Comparison of ENCODE assay signal across 1 cellular context in genomic region chr18:12779043-12779442, GRCh38.
TF ChIP-seq lines count a peak whose summit lies in the region.

No MANE protein-coding gene starts in this region.

TF ChIP-seq in GM23338, 12 proteins besides CTCF, POLR2A, EP300 and RAD21 (continued from another document):
- TF ChIP-seq ZNF462 (CRISPR knock-in tag; IDR thresholded peaks at IDR 0.05) (no peak), EZH2 (IDR thresholded peaks at IDR 0.05; ENCODE audit: low read depth, unreplicated experiment) (no peak), ZNF114 (CRISPR knock-in tag; IDR thresholded peaks at IDR 0.05) (no peak), REST (IDR thresholded peaks at IDR 0.05; ENCODE audit: unreplicated experiment) (no peak), STAT1 (IDR thresholded peaks at IDR 0.05; ENCODE audit: unreplicated experiment) (no peak), EZH2phosphoT487 (IDR thresholded peaks at IDR 0.05; ENCODE audit: unreplicated experiment) (no peak), JUNB (IDR thresholded peaks at IDR 0.05; ENCODE audit: unreplicated experiment) (no peak), NANOG (IDR thresholded peaks at IDR 0.05; ENCODE audit: borderline replicate concordance) (no peak)
